Comparison of ENCODE assay signal across 1 cellular context in the genomic region with DNA sequence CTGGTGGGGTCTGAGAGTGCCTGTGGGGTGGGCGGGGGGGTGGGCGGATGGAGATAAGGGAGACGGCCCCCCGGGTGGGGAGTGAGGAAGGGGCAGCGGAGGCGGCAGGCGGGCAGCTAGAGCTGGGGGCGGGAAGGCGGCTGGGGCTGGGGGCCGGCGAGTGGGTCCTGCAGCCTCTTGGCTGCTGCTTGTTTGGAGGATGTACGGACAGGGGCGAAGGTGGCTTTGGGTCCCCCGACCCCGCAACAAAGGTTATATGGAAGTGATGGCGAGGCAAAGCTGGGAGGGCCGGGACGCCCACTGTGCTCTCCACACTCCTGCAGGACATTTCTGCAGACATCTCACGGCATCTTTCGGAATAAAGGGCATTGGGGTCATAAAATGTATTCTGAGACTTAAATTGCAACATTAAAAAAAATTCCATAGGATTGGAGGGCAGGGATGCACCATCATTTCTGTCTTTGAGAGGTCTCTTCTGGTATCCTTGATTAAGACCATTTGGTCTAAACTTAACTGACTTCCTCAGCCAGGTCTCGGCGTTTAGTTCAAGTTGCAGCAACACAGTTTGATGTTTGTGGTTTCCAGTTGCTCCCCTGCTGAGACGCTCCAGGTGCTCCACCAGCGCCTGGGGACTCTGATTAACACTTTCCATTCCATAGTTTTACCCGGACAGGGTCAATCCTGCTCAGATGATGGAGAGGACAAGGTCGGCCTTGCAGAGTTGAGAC.
TF ChIP-seq lines count a peak whose summit lies in the region.

No MANE protein-coding gene starts in this region.

TF ChIP-seq in WTC11, 78 proteins besides CTCF, POLR2A, EP300 and RAD21 (continued from another document):
- TF ChIP-seq, protein P1, sequence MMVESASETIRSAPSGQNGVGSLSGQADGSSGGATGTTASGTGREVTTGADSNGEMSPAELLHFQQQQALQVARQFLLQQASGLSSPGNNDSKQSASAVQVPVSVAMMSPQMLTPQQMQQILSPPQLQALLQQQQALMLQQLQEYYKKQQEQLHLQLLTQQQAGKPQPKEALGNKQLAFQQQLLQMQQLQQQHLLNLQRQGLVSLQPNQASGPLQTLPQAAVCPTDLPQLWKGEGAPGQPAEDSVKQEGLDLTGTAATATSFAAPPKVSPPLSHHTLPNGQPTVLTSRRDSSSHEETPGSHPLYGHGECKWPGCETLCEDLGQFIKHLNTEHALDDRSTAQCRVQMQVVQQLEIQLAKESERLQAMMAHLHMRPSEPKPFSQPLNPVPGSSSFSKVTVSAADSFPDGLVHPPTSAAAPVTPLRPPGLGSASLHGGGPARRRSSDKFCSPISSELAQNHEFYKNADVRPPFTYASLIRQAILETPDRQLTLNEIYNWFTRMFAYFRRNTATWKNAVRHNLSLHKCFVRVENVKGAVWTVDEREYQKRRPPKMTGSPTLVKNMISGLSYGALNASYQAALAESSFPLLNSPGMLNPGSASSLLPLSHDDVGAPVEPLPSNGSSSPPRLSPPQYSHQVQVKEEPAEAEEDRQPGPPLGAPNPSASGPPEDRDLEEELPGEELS (CRISPR knock-in tag; IDR thresholded peaks at IDR 0.05): peak; percentile 43; the same call in 1 of the 2 replicates
- TF ChIP-seq, protein P2, sequence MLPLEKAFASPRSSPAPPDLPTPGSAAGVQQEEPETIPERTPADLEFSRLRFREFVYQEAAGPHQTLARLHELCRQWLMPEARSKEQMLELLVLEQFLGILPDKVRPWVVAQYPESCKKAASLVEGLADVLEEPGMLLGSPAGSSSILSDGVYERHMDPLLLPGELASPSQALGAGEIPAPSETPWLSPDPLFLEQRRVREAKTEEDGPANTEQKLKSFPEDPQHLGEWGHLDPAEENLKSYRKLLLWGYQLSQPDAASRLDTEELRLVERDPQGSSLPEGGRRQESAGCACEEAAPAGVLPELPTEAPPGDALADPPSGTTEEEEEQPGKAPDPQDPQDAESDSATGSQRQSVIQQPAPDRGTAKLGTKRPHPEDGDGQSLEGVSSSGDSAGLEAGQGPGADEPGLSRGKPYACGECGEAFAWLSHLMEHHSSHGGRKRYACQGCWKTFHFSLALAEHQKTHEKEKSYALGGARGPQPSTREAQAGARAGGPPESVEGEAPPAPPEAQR (CRISPR knock-in tag; IDR thresholded peaks at IDR 0.05): no peak
- no peak for TF ChIP-seq ATF1 (CRISPR knock-in tag; IDR thresholded peaks at IDR 0.05)
- TF ChIP-seq GRHL2 (CRISPR knock-in tag; IDR thresholded peaks at IDR 0.05; ENCODE audit: insufficient replicate concordance, severe bottlenecking): no peak
- TF ChIP-seq EMX1 (CRISPR knock-in tag; IDR thresholded peaks at IDR 0.05): no peak
- TF ChIP-seq ETV6 (CRISPR knock-in tag; IDR thresholded peaks at IDR 0.05): peak; percentile 80; the same call in 1 of the 2 replicates
- no peak for TF ChIP-seq SP1 (CRISPR knock-in tag; conservative IDR thresholded peaks at IDR 0.05)
- TF ChIP-seq SMAD4 (CRISPR knock-in tag; IDR thresholded peaks at IDR 0.05): no peak
- no peak for TF ChIP-seq NFE2L1 (CRISPR knock-in tag; IDR thresholded peaks at IDR 0.05)
- TF ChIP-seq CBFB (CRISPR knock-in tag; IDR thresholded peaks at IDR 0.05; ENCODE audit: low read depth): no peak
- 0 out of 2 replicates have a peak, but pooled peaks have one; percentile 25 for TF ChIP-seq FOXK1 (CRISPR knock-in tag; IDR thresholded peaks at IDR 0.05)
- TF ChIP-seq ZNF138 (CRISPR knock-in tag; conservative IDR thresholded peaks at IDR 0.05): 0 out of 2 replicates have a peak, but pooled peaks have one; percentile 55
- 0 out of 2 replicates have a peak, but pooled peaks have one; percentile 45 for TF ChIP-seq ZNF416 (CRISPR knock-in tag; IDR thresholded peaks at IDR 0.05)
